Comparison of ENCODE assay signal across 1 cellular context in the genomic region with DNA sequence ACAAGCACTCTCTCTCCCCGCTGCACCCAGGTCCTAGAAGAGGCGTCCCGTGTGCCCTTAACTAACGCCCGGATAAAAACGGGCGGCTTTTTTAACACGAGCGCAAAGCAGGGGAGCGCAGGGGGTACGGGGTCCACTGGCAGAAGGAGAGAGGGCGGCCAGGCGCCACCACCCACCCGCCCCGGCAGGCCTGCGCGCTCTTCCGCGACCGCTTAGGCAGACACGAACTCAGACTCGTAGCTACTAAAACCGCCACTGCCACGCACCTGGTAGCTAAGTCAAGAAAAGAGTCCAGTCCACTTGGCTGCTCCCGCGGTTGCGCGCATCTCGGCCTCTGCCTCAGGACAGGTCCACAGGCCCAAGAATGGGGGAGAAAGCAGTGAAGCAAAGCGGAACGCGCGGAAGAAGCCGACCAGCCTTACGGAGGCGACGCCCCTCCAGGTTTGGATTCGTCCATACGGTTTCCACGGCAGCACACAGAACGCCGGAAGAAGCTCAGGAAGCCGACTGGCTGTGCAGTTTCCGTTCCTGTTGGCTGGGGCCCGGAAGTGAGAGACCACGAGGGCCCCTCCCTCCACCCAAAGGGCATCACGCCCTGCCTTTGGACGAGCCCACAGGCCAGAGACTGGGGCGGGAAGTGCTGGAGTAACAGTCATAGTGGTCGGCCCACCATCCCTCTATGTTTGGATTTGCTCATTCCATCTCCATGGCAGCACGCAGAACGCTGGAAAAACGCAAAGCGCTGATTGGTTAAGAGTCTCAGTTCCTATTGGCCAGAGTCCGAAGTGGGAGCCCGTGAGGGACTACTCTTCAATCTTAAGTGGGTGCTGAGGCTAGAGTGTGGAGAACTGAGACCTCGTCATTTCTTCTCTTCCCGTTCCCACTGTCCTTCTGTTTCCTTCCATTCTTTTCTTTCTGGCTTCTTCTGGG.
TF ChIP-seq lines count a peak whose summit lies in the region.

A gene (minus strand): TSS at position 354 of the 930 bp plus-strand sequence. CDS start 7,344 bp downstream, outside the sequence.

TF ChIP-seq in HepG2, 621 proteins besides CTCF, POLR2A, EP300 and RAD21 (continued from another document and continues in another):
- TF ChIP-seq MBD4 (IDR thresholded peaks at IDR 0.05; ENCODE audit: borderline replicate concordance, low read length) (no peak), ZNF460 (CRISPR knock-in tag; IDR thresholded peaks at IDR 0.05; ENCODE audit: borderline replicate concordance) (no peak), KDM3A (CRISPR knock-in tag; IDR thresholded peaks at IDR 0.05; ENCODE audit: low read depth) (no peak), ZNF326 (CRISPR knock-in tag; IDR thresholded peaks at IDR 0.05; ENCODE audit: borderline replicate concordance) (no peak), MATR3 (CRISPR knock-in tag; IDR thresholded peaks at IDR 0.05) (no peak), ZNF143 (CRISPR knock-in tag; IDR thresholded peaks at IDR 0.05) (peak; percentile 50; the same call in 1 of the 2 replicates), ZNF354B (CRISPR knock-in tag; IDR thresholded peaks at IDR 0.05) (no peak), KLF9 (CRISPR knock-in tag; IDR thresholded peaks at IDR 0.05; ENCODE audit: low read depth) (no peak), ZNF781 (CRISPR knock-in tag; IDR thresholded peaks at IDR 0.05; ENCODE audit: borderline replicate concordance, not compliant biosample characterization) (peak; percentile 23), CREB1 (IDR thresholded peaks at IDR 0.05) (peak; percentile 83), CREB1 (CRISPR knock-in tag; IDR thresholded peaks at IDR 0.05) (peak; percentile 78), NR2F2 (IDR thresholded peaks at IDR 0.05; ENCODE audit: borderline replicate concordance, low read depth) (no peak), ISX (CRISPR knock-in tag; conservative IDR thresholded peaks at IDR 0.05) (no peak), MTA1 (CRISPR knock-in tag; IDR thresholded peaks at IDR 0.05; ENCODE audit: borderline replicate concordance) (no peak), MYNN (CRISPR knock-in tag; IDR thresholded peaks at IDR 0.05; ENCODE audit: low read depth) (no peak), ZNF614 (CRISPR knock-in tag; IDR thresholded peaks at IDR 0.05; ENCODE audit: borderline replicate concordance) (peak; percentile 70), ZNF335 (CRISPR knock-in tag; IDR thresholded peaks at IDR 0.05) (peak; percentile 19; the same call in 1 of the 2 replicates), ZNF430 (CRISPR knock-in tag; IDR thresholded peaks at IDR 0.05) (peak; percentile 52; the same call in 1 of the 2 replicates), ZMYM2 (CRISPR knock-in tag; IDR thresholded peaks at IDR 0.05) (no peak), TOE1 (CRISPR knock-in tag; IDR thresholded peaks at IDR 0.05) (no peak; the same call in 1 of the 2 replicates), SNAPC2 (CRISPR knock-in tag; IDR thresholded peaks at IDR 0.05) (no peak), ASH2L (IDR thresholded peaks at IDR 0.05; ENCODE audit: insufficient read length, low read depth, low read length) (peak; percentile 61), ZNF746 (CRISPR knock-in tag; IDR thresholded peaks at IDR 0.05) (no peak), TAF15 (IDR thresholded peaks at IDR 0.05; ENCODE audit: low read depth, low read length, poor library complexity, severe bottlenecking) (no peak), ZFP62 (CRISPR knock-in tag; IDR thresholded peaks at IDR 0.05) (no peak), HNF4G (IDR thresholded peaks at IDR 0.05; ENCODE audit: borderline replicate concordance, low read depth, low read length) (0 out of 2 replicates have a peak, but pooled peaks have one; percentile 10), HNF4G (CRISPR knock-in tag; IDR thresholded peaks at IDR 0.05; ENCODE audit: borderline replicate concordance, low read depth) (no peak)
- TF ChIP-seq, protein P1, sequence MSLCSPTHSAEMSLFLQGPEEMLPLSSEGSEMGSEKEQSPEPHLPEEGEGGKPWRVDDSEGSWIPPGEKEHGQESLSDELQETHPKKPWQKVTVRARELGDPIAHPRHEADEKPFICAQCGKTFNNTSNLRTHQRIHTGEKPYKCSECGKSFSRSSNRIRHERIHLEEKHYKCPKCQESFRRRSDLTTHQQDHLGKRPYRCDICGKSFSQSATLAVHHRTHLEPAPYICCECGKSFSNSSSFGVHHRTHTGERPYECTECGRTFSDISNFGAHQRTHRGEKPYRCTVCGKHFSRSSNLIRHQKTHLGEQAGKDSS (CRISPR knock-in tag; IDR thresholded peaks at IDR 0.05; ENCODE audit: borderline replicate concordance, low read depth), result no peak
- TF ChIP-seq, protein P2, sequence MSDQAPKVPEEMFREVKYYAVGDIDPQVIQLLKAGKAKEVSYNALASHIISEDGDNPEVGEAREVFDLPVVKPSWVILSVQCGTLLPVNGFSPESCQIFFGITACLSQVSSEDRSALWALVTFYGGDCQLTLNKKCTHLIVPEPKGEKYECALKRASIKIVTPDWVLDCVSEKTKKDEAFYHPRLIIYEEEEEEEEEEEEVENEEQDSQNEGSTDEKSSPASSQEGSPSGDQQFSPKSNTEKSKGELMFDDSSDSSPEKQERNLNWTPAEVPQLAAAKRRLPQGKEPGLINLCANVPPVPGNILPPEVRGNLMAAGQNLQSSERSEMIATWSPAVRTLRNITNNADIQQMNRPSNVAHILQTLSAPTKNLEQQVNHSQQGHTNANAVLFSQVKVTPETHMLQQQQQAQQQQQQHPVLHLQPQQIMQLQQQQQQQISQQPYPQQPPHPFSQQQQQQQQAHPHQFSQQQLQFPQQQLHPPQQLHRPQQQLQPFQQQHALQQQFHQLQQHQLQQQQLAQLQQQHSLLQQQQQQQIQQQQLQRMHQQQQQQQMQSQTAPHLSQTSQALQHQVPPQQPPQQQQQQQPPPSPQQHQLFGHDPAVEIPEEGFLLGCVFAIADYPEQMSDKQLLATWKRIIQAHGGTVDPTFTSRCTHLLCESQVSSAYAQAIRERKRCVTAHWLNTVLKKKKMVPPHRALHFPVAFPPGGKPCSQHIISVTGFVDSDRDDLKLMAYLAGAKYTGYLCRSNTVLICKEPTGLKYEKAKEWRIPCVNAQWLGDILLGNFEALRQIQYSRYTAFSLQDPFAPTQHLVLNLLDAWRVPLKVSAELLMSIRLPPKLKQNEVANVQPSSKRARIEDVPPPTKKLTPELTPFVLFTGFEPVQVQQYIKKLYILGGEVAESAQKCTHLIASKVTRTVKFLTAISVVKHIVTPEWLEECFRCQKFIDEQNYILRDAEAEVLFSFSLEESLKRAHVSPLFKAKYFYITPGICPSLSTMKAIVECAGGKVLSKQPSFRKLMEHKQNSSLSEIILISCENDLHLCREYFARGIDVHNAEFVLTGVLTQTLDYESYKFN (CRISPR knock-in tag; conservative IDR thresholded peaks at IDR 0.05), result peak; percentile 65
- TF ChIP-seq, protein P3, sequence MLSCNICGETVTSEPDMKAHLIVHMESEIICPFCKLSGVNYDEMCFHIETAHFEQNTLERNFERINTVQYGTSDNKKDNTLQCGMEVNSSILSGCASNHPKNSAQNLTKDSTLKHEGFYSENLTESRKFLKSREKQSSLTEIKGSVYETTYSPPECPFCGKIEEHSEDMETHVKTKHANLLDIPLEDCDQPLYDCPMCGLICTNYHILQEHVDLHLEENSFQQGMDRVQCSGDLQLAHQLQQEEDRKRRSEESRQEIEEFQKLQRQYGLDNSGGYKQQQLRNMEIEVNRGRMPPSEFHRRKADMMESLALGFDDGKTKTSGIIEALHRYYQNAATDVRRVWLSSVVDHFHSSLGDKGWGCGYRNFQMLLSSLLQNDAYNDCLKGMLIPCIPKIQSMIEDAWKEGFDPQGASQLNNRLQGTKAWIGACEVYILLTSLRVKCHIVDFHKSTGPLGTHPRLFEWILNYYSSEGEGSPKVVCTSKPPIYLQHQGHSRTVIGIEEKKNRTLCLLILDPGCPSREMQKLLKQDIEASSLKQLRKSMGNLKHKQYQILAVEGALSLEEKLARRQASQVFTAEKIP (CRISPR knock-in tag; IDR thresholded peaks at IDR 0.05; ENCODE audit: borderline replicate concordance), result no peak
- TF ChIP-seq, protein P4, sequence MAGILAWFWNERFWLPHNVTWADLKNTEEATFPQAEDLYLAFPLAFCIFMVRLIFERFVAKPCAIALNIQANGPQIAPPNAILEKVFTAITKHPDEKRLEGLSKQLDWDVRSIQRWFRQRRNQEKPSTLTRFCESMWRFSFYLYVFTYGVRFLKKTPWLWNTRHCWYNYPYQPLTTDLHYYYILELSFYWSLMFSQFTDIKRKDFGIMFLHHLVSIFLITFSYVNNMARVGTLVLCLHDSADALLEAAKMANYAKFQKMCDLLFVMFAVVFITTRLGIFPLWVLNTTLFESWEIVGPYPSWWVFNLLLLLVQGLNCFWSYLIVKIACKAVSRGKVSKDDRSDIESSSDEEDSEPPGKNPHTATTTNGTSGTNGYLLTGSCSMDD (CRISPR knock-in tag; IDR thresholded peaks at IDR 0.05), result no peak
- TF ChIP-seq, protein P5, sequence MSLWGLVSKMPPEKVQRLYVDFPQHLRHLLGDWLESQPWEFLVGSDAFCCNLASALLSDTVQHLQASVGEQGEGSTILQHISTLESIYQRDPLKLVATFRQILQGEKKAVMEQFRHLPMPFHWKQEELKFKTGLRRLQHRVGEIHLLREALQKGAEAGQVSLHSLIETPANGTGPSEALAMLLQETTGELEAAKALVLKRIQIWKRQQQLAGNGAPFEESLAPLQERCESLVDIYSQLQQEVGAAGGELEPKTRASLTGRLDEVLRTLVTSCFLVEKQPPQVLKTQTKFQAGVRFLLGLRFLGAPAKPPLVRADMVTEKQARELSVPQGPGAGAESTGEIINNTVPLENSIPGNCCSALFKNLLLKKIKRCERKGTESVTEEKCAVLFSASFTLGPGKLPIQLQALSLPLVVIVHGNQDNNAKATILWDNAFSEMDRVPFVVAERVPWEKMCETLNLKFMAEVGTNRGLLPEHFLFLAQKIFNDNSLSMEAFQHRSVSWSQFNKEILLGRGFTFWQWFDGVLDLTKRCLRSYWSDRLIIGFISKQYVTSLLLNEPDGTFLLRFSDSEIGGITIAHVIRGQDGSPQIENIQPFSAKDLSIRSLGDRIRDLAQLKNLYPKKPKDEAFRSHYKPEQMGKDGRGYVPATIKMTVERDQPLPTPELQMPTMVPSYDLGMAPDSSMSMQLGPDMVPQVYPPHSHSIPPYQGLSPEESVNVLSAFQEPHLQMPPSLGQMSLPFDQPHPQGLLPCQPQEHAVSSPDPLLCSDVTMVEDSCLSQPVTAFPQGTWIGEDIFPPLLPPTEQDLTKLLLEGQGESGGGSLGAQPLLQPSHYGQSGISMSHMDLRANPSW (CRISPR knock-in tag; IDR thresholded peaks at IDR 0.05; ENCODE audit: borderline replicate concordance), result no peak
- TF ChIP-seq, protein P6, sequence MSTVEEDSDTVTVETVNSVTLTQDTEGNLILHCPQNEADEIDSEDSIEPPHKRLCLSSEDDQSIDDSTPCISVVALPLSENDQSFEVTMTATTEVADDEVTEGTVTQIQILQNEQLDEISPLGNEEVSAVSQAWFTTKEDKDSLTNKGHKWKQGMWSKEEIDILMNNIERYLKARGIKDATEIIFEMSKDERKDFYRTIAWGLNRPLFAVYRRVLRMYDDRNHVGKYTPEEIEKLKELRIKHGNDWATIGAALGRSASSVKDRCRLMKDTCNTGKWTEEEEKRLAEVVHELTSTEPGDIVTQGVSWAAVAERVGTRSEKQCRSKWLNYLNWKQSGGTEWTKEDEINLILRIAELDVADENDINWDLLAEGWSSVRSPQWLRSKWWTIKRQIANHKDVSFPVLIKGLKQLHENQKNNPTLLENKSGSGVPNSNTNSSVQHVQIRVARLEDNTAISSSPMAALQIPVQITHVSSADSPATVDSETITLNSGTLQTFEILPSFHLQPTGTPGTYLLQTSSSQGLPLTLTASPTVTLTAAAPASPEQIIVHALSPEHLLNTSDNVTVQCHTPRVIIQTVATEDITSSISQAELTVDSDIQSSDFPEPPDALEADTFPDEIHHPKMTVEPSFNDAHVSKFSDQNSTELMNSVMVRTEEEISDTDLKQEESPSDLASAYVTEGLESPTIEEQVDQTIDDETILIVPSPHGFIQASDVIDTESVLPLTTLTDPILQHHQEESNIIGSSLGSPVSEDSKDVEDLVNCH (CRISPR knock-in tag; IDR thresholded peaks at IDR 0.05), result no peak
- TF ChIP-seq, protein P7, sequence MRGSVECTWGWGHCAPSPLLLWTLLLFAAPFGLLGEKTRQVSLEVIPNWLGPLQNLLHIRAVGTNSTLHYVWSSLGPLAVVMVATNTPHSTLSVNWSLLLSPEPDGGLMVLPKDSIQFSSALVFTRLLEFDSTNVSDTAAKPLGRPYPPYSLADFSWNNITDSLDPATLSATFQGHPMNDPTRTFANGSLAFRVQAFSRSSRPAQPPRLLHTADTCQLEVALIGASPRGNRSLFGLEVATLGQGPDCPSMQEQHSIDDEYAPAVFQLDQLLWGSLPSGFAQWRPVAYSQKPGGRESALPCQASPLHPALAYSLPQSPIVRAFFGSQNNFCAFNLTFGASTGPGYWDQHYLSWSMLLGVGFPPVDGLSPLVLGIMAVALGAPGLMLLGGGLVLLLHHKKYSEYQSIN (CRISPR knock-in tag; IDR thresholded peaks at IDR 0.05; ENCODE audit: borderline replicate concordance), result no peak
- TF ChIP-seq, protein P8, sequence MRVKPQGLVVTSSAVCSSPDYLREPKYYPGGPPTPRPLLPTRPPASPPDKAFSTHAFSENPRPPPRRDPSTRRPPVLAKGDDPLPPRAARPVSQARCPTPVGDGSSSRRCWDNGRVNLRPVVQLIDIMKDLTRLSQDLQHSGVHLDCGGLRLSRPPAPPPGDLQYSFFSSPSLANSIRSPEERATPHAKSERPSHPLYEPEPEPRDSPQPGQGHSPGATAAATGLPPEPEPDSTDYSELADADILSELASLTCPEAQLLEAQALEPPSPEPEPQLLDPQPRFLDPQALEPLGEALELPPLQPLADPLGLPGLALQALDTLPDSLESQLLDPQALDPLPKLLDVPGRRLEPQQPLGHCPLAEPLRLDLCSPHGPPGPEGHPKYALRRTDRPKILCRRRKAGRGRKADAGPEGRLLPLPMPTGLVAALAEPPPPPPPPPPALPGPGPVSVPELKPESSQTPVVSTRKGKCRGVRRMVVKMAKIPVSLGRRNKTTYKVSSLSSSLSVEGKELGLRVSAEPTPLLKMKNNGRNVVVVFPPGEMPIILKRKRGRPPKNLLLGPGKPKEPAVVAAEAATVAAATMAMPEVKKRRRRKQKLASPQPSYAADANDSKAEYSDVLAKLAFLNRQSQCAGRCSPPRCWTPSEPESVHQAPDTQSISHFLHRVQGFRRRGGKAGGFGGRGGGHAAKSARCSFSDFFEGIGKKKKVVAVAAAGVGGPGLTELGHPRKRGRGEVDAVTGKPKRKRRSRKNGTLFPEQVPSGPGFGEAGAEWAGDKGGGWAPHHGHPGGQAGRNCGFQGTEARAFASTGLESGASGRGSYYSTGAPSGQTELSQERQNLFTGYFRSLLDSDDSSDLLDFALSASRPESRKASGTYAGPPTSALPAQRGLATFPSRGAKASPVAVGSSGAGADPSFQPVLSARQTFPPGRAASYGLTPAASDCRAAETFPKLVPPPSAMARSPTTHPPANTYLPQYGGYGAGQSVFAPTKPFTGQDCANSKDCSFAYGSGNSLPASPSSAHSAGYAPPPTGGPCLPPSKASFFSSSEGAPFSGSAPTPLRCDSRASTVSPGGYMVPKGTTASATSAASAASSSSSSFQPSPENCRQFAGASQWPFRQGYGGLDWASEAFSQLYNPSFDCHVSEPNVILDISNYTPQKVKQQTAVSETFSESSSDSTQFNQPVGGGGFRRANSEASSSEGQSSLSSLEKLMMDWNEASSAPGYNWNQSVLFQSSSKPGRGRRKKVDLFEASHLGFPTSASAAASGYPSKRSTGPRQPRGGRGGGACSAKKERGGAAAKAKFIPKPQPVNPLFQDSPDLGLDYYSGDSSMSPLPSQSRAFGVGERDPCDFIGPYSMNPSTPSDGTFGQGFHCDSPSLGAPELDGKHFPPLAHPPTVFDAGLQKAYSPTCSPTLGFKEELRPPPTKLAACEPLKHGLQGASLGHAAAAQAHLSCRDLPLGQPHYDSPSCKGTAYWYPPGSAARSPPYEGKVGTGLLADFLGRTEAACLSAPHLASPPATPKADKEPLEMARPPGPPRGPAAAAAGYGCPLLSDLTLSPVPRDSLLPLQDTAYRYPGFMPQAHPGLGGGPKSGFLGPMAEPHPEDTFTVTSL (CRISPR knock-in tag; IDR thresholded peaks at IDR 0.05; ENCODE audit: borderline replicate concordance), result no peak
